Comparison of ENCODE assay signal across 26 cellular contexts in genomic region chr13:97263160-97263559, GRCh38.
"Had no signal": no experiment of that assay in that cellular context is flagged by ENCODE, and none has a peak within 500 bp of the region (broad histone marks: within the 10 kb centered on the region; RNA-seq: fewer than 3 reads in every experiment).

No MANE protein-coding gene starts in this region.

- H3K27me3 ChIP-seq: heart left ventricle, thyroid gland had no signal

- H3K36me3 ChIP-seq: thyroid gland, WERI-Rb-1 had no signal

- H3K27ac Mint-ChIP-seq: activated naive CD4-positive, alpha-beta T cell treated with anti-CD3 and anti-CD28 coated beads, Interleukin-2, amount 50 U/mL, for 72 hours; endodermal cell had no signal

- H3K27ac ChIP-seq: coronary artery, thyroid gland, WERI-Rb-1 had no signal

- DNase-seq: activated CD4-positive, alpha-beta T cell treated with anti-CD3 and anti-CD28 coated beads for 1 hour; activated CD8-positive, alpha-beta memory T cell treated with anti-CD3 and anti-CD28 coated beads for 24 hours; activated CD8-positive, alpha-beta memory T cell treated with anti-CD3 and anti-CD28 coated beads, Interleukin-2, amount 50 U/mL, for 4 hours; activated gamma-delta T cell treated with Interleukin-2 at 50 U/mL for 16 hours; amniotic stem cell; cerebellar nuclear complex; endodermal cell; heart left ventricle; islet precursor cell; left colon; mesenchymal stem cell; mucosa of descending colon; occipital lobe; small intestine; stimulated activated CD4-positive, alpha-beta T cell treated with anti-CD3 and anti-CD28 coated beads, Interleukin-2, amount 100 ng/mL, for 24 hours; substantia nigra; SW 1271; thyroid gland; WERI-Rb-1 had no signal

- H3K9me3 Mint-ChIP-seq: activated naive CD4-positive, alpha-beta T cell treated with anti-CD3 and anti-CD28 coated beads, Interleukin-2, amount 50 U/mL, for 72 hours; endodermal cell; stimulated activated effector memory CD8-positive, alpha-beta T cell treated with anti-CD3 and anti-CD28 coated beads, Interleukin-12 subunit alpha, Interleukin-12 subunit beta, amount 100 ng/mL, for 72 hours had no signal

- H3K4me3 ChIP-seq: coronary artery, heart left ventricle, mucosa of descending colon, thyroid gland had no signal

- ATAC-seq: activated naive CD4-positive, alpha-beta T cell treated with anti-CD3 and anti-CD28 coated beads, Interleukin-2, amount 50 U/mL, for 72 hours; heart left ventricle; left colon; mucosa of descending colon; sciatic nerve; stimulated activated effector memory CD8-positive, alpha-beta T cell treated with anti-CD3 and anti-CD28 coated beads, Interleukin-12 subunit alpha, Interleukin-12 subunit beta, amount 100 ng/mL, for 72 hours had no signal

- H3K4me3 Mint-ChIP-seq: endodermal cell, neural crest cell had no signal

- FAIRE-seq: bronchial epithelial cell, small intestine, TTC549 had no signal

- H3K9me3 ChIP-seq: heart left ventricle, mucosa of descending colon, thyroid gland had no signal
